ENCODE assay signal across 1 cellular context in the genomic region with DNA sequence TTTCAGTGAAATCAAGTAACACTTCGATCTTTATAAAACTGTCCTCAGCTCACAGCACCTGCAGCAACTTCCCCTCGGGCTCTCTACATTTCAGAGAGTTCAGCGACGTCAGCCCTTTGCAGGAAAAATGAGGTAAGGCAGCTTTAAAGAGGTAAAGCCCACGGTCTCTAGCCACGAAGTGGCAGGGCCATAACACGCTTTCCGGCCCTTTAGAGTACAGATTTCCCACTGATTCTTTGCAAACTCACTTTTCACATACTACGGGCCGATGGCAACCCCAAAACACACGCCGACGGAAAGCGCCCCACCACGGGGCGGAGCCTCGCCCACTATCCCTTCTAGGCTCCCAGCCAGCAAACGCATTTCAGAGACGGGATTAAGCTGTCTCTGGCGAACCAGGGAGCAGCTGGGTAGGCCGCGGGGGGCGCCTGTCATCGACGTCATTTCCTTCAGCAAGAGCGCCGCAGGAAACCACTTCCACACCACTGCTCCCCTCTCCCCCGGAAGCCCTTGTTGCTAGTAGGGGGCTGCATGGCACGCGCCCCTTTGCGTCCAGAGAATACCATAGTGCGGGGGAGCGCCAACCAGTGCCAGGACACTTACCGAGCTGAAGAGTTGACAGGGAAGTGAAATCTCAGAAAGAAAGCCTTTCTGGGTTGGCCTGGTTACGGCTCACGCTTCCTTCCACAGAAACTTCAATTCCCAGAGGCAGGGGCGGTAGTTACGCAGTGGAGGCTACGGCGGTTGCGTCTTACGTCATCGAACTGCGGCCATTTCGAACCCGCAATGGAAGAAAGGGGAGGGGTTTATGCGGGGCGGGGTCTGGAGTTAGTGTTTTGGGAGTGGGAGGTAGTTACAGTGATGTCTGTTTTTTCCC.
TF ChIP-seq lines count a peak whose summit lies in the region.

A gene with protein sequence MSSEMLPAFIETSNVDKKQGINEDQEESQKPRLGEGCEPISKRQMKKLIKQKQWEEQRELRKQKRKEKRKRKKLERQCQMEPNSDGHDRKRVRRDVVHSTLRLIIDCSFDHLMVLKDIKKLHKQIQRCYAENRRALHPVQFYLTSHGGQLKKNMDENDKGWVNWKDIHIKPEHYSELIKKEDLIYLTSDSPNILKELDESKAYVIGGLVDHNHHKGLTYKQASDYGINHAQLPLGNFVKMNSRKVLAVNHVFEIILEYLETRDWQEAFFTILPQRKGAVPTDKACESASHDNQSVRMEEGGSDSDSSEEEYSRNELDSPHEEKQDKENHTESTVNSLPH (minus strand): TSS at position 730 of the 877 bp plus-strand sequence. CDS start 4,701 bp downstream, outside the sequence.

TF ChIP-seq in HEK293, 187 proteins besides CTCF, POLR2A, EP300 and RAD21 (continued from another document and continues in another):
- TF ChIP-seq ZNF48 (tag by site-specific recombination; IDR thresholded peaks at IDR 0.05) (no peak), ZNF155 (tag by site-specific recombination; IDR thresholded peaks at IDR 0.05) (no peak), ZFP41 (tag by site-specific recombination; IDR thresholded peaks at IDR 0.05; ENCODE audit: borderline replicate concordance) (no peak), ZBTB1 (tag by site-specific recombination; IDR thresholded peaks at IDR 0.05) (no peak), ZBTB20 (tag by site-specific recombination; IDR thresholded peaks at IDR 0.05) (peak; percentile 39; the same call in 1 of the 2 replicates), ZNF548 (tag by site-specific recombination; IDR thresholded peaks at IDR 0.05) (no peak), ZNF121 (tag by site-specific recombination; IDR thresholded peaks at IDR 0.05) (no peak), GLIS1 (tag by site-specific recombination; IDR thresholded peaks at IDR 0.05) (peak; percentile 83), IKZF3 (tag by site-specific recombination; IDR thresholded peaks at IDR 0.05) (0 out of 2 replicates have a peak, but pooled peaks have one; percentile 40), ZNF610 (tag by site-specific recombination; IDR thresholded peaks at IDR 0.05; ENCODE audit: borderline replicate concordance) (no peak), ZNF777 (tag by site-specific recombination; IDR thresholded peaks at IDR 0.05; ENCODE audit: borderline replicate concordance) (no peak), ZNF366 (tag by site-specific recombination; conservative IDR thresholded peaks at IDR 0.05) (no peak), KLF8 (tag by site-specific recombination; IDR thresholded peaks at IDR 0.05) (no peak), ZNF416 (tag by site-specific recombination; IDR thresholded peaks at IDR 0.05) (no peak), FEZF1 (tag by site-specific recombination; IDR thresholded peaks at IDR 0.05) (0 out of 2 replicates have a peak, but pooled peaks have one; percentile 4), MEIS1 (CRISPR knock-in tag; IDR thresholded peaks at IDR 0.05; ENCODE audit: borderline replicate concordance) (no peak), ZNF37A (tag by site-specific recombination; IDR thresholded peaks at IDR 0.05) (no peak), ZNF585B (tag by site-specific recombination; IDR thresholded peaks at IDR 0.05) (no peak), SALL2 (tag by site-specific recombination; IDR thresholded peaks at IDR 0.05; ENCODE audit: borderline replicate concordance) (no peak), ZNF830 (tag by site-specific recombination; IDR thresholded peaks at IDR 0.05; ENCODE audit: low read depth) (no peak), ZNF596 (tag by site-specific recombination; IDR thresholded peaks at IDR 0.05) (no peak), ZNF426 (tag by site-specific recombination; IDR thresholded peaks at IDR 0.05) (no peak), SP7 (tag by site-specific recombination; IDR thresholded peaks at IDR 0.05) (0 out of 2 replicates have a peak, but pooled peaks have one; percentile 17), ZNF433 (tag by site-specific recombination; IDR thresholded peaks at IDR 0.05; ENCODE audit: low read depth) (no peak), ZNF473 (tag by site-specific recombination; IDR thresholded peaks at IDR 0.05) (no peak), ZNF776 (tag by site-specific recombination; IDR thresholded peaks at IDR 0.05; ENCODE audit: borderline replicate concordance) (no peak), ZNF394 (tag by site-specific recombination; IDR thresholded peaks at IDR 0.05; ENCODE audit: borderline replicate concordance) (peak; percentile 87; the same call in 1 of the 2 replicates), ZNF677 (tag by site-specific recombination; IDR thresholded peaks at IDR 0.05) (no peak), ZNF202 (tag by site-specific recombination; IDR thresholded peaks at IDR 0.05; ENCODE audit: borderline replicate concordance) (no peak), ZNF132 (tag by site-specific recombination; IDR thresholded peaks at IDR 0.05; ENCODE audit: borderline replicate concordance) (no peak), ZNF391 (tag by site-specific recombination; IDR thresholded peaks at IDR 0.05; ENCODE audit: borderline replicate concordance, low read depth) (no peak)
- TF ChIP-seq, protein P1, sequence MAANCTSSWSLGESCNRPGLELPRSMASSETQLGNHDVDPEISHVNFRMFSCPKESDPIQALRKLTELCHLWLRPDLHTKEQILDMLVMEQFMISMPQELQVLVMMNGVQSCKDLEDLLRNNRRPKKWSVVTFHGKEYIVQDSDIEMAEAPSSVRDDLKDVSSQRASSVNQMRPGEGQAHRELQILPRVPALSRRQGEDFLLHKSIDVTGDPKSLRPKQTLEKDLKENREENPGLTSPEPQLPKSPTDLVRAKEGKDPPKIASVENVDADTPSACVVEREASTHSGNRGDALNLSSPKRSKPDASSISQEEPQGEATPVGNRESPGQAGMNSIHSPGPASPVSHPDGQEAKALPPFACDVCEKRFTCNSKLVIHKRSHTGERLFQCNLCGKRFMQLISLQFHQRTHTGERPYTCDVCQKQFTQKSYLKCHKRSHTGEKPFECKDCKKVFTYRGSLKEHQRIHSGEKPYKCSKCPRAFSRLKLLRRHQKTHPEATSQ (tag by site-specific recombination; IDR thresholded peaks at IDR 0.05): no peak
- TF ChIP-seq, protein P2, sequence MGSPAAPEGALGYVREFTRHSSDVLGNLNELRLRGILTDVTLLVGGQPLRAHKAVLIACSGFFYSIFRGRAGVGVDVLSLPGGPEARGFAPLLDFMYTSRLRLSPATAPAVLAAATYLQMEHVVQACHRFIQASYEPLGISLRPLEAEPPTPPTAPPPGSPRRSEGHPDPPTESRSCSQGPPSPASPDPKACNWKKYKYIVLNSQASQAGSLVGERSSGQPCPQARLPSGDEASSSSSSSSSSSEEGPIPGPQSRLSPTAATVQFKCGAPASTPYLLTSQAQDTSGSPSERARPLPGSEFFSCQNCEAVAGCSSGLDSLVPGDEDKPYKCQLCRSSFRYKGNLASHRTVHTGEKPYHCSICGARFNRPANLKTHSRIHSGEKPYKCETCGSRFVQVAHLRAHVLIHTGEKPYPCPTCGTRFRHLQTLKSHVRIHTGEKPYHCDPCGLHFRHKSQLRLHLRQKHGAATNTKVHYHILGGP (tag by site-specific recombination; IDR thresholded peaks at IDR 0.05): no peak
- TF ChIP-seq, protein P3, sequence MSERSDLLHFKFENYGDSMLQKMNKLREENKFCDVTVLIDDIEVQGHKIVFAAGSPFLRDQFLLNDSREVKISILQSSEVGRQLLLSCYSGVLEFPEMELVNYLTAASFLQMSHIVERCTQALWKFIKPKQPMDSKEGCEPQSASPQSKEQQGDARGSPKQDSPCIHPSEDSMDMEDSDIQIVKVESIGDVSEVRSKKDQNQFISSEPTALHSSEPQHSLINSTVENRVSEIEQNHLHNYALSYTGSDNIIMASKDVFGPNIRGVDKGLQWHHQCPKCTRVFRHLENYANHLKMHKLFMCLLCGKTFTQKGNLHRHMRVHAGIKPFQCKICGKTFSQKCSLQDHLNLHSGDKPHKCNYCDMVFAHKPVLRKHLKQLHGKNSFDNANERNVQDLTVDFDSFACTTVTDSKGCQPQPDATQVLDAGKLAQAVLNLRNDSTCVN (tag by site-specific recombination; optimal IDR thresholded peaks at IDR 0.05): peak; percentile 15
- TF ChIP-seq, protein P4, sequence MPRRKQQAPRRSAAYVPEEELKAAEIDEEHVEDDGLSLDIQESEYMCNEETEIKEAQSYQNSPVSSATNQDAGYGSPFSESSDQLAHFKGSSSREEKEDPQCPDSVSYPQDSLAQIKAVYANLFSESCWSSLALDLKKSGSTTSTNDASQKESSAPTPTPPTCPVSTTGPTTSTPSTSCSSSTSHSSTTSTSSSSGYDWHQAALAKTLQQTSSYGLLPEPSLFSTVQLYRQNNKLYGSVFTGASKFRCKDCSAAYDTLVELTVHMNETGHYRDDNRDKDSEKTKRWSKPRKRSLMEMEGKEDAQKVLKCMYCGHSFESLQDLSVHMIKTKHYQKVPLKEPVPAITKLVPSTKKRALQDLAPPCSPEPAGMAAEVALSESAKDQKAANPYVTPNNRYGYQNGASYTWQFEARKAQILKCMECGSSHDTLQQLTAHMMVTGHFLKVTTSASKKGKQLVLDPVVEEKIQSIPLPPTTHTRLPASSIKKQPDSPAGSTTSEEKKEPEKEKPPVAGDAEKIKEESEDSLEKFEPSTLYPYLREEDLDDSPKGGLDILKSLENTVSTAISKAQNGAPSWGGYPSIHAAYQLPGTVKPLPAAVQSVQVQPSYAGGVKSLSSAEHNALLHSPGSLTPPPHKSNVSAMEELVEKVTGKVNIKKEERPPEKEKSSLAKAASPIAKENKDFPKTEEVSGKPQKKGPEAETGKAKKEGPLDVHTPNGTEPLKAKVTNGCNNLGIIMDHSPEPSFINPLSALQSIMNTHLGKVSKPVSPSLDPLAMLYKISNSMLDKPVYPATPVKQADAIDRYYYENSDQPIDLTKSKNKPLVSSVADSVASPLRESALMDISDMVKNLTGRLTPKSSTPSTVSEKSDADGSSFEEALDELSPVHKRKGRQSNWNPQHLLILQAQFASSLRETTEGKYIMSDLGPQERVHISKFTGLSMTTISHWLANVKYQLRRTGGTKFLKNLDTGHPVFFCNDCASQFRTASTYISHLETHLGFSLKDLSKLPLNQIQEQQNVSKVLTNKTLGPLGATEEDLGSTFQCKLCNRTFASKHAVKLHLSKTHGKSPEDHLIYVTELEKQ (tag by site-specific recombination; IDR thresholded peaks at IDR 0.05; ENCODE audit: borderline replicate concordance): no peak
- TF ChIP-seq, protein P5, sequence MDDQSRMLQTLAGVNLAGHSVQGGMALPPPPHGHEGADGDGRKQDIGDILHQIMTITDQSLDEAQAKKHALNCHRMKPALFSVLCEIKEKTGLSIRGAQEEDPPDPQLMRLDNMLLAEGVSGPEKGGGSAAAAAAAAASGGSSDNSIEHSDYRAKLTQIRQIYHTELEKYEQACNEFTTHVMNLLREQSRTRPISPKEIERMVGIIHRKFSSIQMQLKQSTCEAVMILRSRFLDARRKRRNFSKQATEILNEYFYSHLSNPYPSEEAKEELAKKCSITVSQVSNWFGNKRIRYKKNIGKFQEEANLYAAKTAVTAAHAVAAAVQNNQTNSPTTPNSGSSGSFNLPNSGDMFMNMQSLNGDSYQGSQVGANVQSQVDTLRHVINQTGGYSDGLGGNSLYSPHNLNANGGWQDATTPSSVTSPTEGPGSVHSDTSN (CRISPR knock-in tag; IDR thresholded peaks at IDR 0.05): no peak
- TF ChIP-seq, protein P6, sequence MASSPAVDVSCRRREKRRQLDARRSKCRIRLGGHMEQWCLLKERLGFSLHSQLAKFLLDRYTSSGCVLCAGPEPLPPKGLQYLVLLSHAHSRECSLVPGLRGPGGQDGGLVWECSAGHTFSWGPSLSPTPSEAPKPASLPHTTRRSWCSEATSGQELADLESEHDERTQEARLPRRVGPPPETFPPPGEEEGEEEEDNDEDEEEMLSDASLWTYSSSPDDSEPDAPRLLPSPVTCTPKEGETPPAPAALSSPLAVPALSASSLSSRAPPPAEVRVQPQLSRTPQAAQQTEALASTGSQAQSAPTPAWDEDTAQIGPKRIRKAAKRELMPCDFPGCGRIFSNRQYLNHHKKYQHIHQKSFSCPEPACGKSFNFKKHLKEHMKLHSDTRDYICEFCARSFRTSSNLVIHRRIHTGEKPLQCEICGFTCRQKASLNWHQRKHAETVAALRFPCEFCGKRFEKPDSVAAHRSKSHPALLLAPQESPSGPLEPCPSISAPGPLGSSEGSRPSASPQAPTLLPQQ (tag by site-specific recombination; IDR thresholded peaks at IDR 0.05): peak; percentile 76
- TF ChIP-seq, protein P7, sequence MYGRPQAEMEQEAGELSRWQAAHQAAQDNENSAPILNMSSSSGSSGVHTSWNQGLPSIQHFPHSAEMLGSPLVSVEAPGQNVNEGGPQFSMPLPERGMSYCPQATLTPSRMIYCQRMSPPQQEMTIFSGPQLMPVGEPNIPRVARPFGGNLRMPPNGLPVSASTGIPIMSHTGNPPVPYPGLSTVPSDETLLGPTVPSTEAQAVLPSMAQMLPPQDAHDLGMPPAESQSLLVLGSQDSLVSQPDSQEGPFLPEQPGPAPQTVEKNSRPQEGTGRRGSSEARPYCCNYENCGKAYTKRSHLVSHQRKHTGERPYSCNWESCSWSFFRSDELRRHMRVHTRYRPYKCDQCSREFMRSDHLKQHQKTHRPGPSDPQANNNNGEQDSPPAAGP (tag by site-specific recombination; IDR thresholded peaks at IDR 0.05): no peak
- TF ChIP-seq, protein P8, sequence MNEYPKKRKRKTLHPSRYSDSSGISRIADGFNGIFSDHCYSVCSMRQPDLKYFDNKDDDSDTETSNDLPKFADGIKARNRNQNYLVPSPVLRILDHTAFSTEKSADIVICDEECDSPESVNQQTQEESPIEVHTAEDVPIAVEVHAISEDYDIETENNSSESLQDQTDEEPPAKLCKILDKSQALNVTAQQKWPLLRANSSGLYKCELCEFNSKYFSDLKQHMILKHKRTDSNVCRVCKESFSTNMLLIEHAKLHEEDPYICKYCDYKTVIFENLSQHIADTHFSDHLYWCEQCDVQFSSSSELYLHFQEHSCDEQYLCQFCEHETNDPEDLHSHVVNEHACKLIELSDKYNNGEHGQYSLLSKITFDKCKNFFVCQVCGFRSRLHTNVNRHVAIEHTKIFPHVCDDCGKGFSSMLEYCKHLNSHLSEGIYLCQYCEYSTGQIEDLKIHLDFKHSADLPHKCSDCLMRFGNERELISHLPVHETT (tag by site-specific recombination; IDR thresholded peaks at IDR 0.05): no peak
- TF ChIP-seq, protein P9, sequence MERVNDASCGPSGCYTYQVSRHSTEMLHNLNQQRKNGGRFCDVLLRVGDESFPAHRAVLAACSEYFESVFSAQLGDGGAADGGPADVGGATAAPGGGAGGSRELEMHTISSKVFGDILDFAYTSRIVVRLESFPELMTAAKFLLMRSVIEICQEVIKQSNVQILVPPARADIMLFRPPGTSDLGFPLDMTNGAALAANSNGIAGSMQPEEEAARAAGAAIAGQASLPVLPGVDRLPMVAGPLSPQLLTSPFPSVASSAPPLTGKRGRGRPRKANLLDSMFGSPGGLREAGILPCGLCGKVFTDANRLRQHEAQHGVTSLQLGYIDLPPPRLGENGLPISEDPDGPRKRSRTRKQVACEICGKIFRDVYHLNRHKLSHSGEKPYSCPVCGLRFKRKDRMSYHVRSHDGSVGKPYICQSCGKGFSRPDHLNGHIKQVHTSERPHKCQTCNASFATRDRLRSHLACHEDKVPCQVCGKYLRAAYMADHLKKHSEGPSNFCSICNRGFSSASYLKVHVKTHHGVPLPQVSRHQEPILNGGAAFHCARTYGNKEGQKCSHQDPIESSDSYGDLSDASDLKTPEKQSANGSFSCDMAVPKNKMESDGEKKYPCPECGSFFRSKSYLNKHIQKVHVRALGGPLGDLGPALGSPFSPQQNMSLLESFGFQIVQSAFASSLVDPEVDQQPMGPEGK (tag by site-specific recombination; IDR thresholded peaks at IDR 0.05): peak; percentile 78
- TF ChIP-seq, protein P10, sequence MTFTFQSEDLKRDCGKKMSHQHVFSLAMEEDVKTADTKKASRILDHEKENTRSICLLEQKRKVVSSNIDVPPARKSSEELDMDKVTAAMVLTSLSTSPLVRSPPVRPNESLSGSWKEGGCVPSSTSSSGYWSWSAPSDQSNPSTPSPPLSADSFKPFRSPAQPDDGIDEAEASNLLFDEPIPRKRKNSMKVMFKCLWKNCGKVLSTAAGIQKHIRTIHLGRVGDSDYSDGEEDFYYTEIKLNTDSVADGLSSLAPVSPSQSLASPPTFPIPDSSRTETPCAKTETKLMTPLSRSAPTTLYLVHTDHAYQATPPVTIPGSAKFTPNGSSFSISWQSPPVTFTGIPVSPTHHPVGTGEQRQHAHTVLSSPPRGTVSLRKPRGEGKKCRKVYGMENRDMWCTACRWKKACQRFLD (tag by site-specific recombination; IDR thresholded peaks at IDR 0.05): no peak
